Comparison of ENCODE assay signal across 8 cellular contexts in genomic region chr19:4063369-4064072, GRCh38. TPM values are rescaled to one million over a fixed set of nuclear protein-coding genes. Genes with fewer than 3 reads are reported as not detected.
DNase-seq lines count a peak whose midpoint lies in the region; ATAC-seq and TF ChIP-seq lines count a peak whose summit lies in the region.

No MANE protein-coding gene starts in this region.

- H3K9me3 ChIP-seq in mesodermal cell (ENCODE audit: control insufficient read depth, low read length): no peaks in the 10 kb centered on the region

- 69 to 75% methylated on average over 21 to 22 of the region's 24 CpGs for WGBS in mesodermal cell (ENCODE audit: insufficient coverage in 2 of 2), 2 experiments

- H3K36me3 ChIP-seq in mesodermal cell (ENCODE audit: control insufficient read depth, insufficient read depth, low read length): peaks cover 11% of the 10 kb centered on the region

- peak overlapping the region; percentile 94 for H3K27ac Mint-ChIP-seq in stimulated activated naive CD8-positive, alpha-beta T cell treated with anti-CD3 and anti-CD28 coated beads, Interleukin-15, Interleukin-2, amounts not matched to agents 100 ng/mL and 50 ng/mL, for 24 hours
- H3K27ac Mint-ChIP-seq in MCF 10A (ENCODE audit: low read depth, unreplicated experiment): peak overlapping the region; percentile 88

- in situ Hi-C loops in GM13976 (cut with MboI; ENCODE audit: low sequenced_read_pairs, unreplicated experiment): no loop called here

- no TSS peak for BruUV-seq in MCF 10A (replicated peaks; lab: Mats Ljungman, UMichigan)

- H3K36me3 Mint-ChIP-seq in stimulated activated naive CD8-positive, alpha-beta T cell treated with anti-CD3 and anti-CD28 coated beads, Interleukin-15, Interleukin-2, amounts not matched to agents 100 ng/mL and 50 ng/mL, for 24 hours (ENCODE audit: low read depth): peaks cover 5% of the 10 kb centered on the region
- peaks cover 14% of the 10 kb centered on the region for H3K36me3 Mint-ChIP-seq in MCF 10A (ENCODE audit: insufficient read depth, unreplicated experiment)

- peak overlapping the region; percentile 89 for H3K4me3 Mint-ChIP-seq in stimulated activated naive CD8-positive, alpha-beta T cell treated with anti-CD3 and anti-CD28 coated beads, Interleukin-15, Interleukin-2, amounts not matched to agents 100 ng/mL and 50 ng/mL, for 24 hours
- peak overlapping the region; percentile 79 for H3K4me3 Mint-ChIP-seq in MCF 10A (ENCODE audit: unreplicated experiment)

- peaks cover 26% of the 10 kb centered on the region for H3K4me1 ChIP-seq in mesodermal cell (ENCODE audit: control insufficient read depth, insufficient read depth, low read length, poor library complexity, severe bottlenecking)

- no peak for TF ChIP-seq CTCF in MCF 10A (IDR thresholded peaks at IDR 0.05; ENCODE audit: unreplicated experiment)
- TF ChIP-seq CTCF in GM13976 (IDR thresholded peaks at IDR 0.05; ENCODE audit: borderline replicate concordance, control extremely low read depth, extremely low read depth, insufficient read depth, missing control alignments): no peak
- no peak for TF ChIP-seq CTCF in GM10248 (IDR thresholded peaks at IDR 0.05; ENCODE audit: control extremely low read depth, extremely low read depth, low read depth, missing control alignments)

- H3K27ac ChIP-seq in mesodermal cell (ENCODE audit: low read depth, low read length, severe bottlenecking): no peak overlapping the region

- ATAC-seq in stimulated activated naive CD8-positive, alpha-beta T cell treated with anti-CD3 and anti-CD28 coated beads, Interleukin-15, Interleukin-2, amounts not matched to agents 100 U/mL and 50 U/mL, for 24 hours: no peak

- no peak for DNase-seq in stimulated activated naive CD8-positive, alpha-beta T cell treated with anti-CD3 and anti-CD28 coated beads, Interleukin-15, Interleukin-2, amounts not matched to agents 100 U/mL and 50 U/mL, for 24 hours
- DNase-seq in MCF 10A (ENCODE audit: unreplicated experiment) (no peak), GM13976 (ENCODE audit: low spot score) (no peak), NCI-H748 treated with DMSO at 0.1 percent for 48 hours (lab: John Stamatoyannopoulos, UW) (no peak), GM10248 (ENCODE audit: extremely low spot score) (no peak)
- no peak for DNase-seq in activated CD4-positive, CD25-positive, alpha-beta regulatory T cell (lab: John Stamatoyannopoulos, UW)

- POLR2A ChIA-PET in MCF 10A (lab: Yijun Ruan, JAX): interaction anchor here (0.6 to 4.2 kb wide), 7 partner anchors 11 to 92 kb away, joined by 3 to 20 read pairs (median 5); partner anchors contain the start of genes DAPK3 and EEF2
- POLR2A ChIA-PET in GM10248 (lab: Yijun Ruan, JAX): no interaction called here

- H3K9me3 Mint-ChIP-seq in stimulated activated naive CD8-positive, alpha-beta T cell treated with anti-CD3 and anti-CD28 coated beads, Interleukin-15, Interleukin-2, amounts not matched to agents 100 ng/mL and 50 ng/mL, for 24 hours: no peaks in the 10 kb centered on the region
- no peaks in the 10 kb centered on the region for H3K9me3 Mint-ChIP-seq in MCF 10A (ENCODE audit: unreplicated experiment)

- peak overlapping the region; percentile 78 for H3K4me3 ChIP-seq in mesodermal cell (ENCODE audit: extremely low read depth, insufficient read depth, low read length, poor library complexity, severe bottlenecking)

- no peaks in the 10 kb centered on the region for H3K27me3 Mint-ChIP-seq in stimulated activated naive CD8-positive, alpha-beta T cell treated with anti-CD3 and anti-CD28 coated beads, Interleukin-15, Interleukin-2, amounts not matched to agents 100 ng/mL and 50 ng/mL, for 24 hours
- H3K27me3 Mint-ChIP-seq in MCF 10A (ENCODE audit: insufficient read depth, unreplicated experiment): no peaks in the 10 kb centered on the region

- intact Hi-C loops in MCF 10A (cut with micrococcal nuclease): loop anchor here (10.0 kb wide), 1 partner anchor 141 kb away; no protein-coding TSS in a partner anchor

- H3K4me1 Mint-ChIP-seq in stimulated activated naive CD8-positive, alpha-beta T cell treated with anti-CD3 and anti-CD28 coated beads, Interleukin-15, Interleukin-2, amounts not matched to agents 100 ng/mL and 50 ng/mL, for 24 hours (ENCODE audit: low read depth): peaks cover 52% of the 10 kb centered on the region
- peaks cover 11% of the 10 kb centered on the region for H3K4me1 Mint-ChIP-seq in MCF 10A (ENCODE audit: insufficient read depth, unreplicated experiment)

- CTCF ChIA-PET in MCF 10A (lab: Yijun Ruan, JAX): no interaction called here
- CTCF ChIA-PET in GM10248 (lab: Yijun Ruan, JAX): interaction anchor here (1.0 to 1.1 kb wide), 2 partner anchors 13 to 76 kb away, joined by 3 to 4 read pairs; no protein-coding TSS in a partner anchor

RNA-seq across cellular contexts. Expression of gene ZBTB7A, which starts 3.2 kb away (rescaled TPM):
- 32.7 and 35.1 TPM in 2 replicates for total RNA-seq in MCF 10A (2022)
- 9.1 TPM for polyA plus RNA-seq in mesodermal cell (2013, experiment 1 of 2)
- polyA plus RNA-seq in mesodermal cell (2013, experiment 2 of 2): 8.0 TPM

RNA-seq across cellular contexts. Expression of gene PIAS4, which starts 56.0 kb away (rescaled TPM):
- total RNA-seq in MCF 10A (2022): 15.1 and 31.4 TPM in 2 replicates
- 37.9 TPM for polyA plus RNA-seq in mesodermal cell (2013, experiment 1 of 2)
- polyA plus RNA-seq in mesodermal cell (2013, experiment 2 of 2): 25.8 TPM
